Comparison of ENCODE assay signal across 2 cellular contexts in genomic region chr2:187871506-187871905, GRCh38.
TF ChIP-seq lines count a peak whose summit lies in the region.

No MANE protein-coding gene starts in this region.

TF ChIP-seq in A549, 52 proteins besides CTCF, POLR2A, EP300 and RAD21 (continued from another document):
- TF ChIP-seq ELK1 (IDR thresholded peaks at IDR 0.05; ENCODE audit: low read depth, low read length) (no peak), MAFK (IDR thresholded peaks at IDR 0.05; ENCODE audit: partially characterized antibody) (peak; percentile 73), ESRRA (IDR thresholded peaks at IDR 0.05; ENCODE audit: borderline replicate concordance, low read length) (no peak)

TF ChIP-seq in K562, 482 proteins besides CTCF, POLR2A, EP300 and RAD21 (continued from another document):
- TF ChIP-seq ZNF395 (CRISPR knock-in tag; IDR thresholded peaks at IDR 0.05) (no peak), EP400 (IDR thresholded peaks at IDR 0.05) (no peak), ZFPM2 (CRISPR knock-in tag; IDR thresholded peaks at IDR 0.05) (no peak), POLR2G (IDR thresholded peaks at IDR 0.05; ENCODE audit: low read depth, low read length) (no peak), ZNF316 (IDR thresholded peaks at IDR 0.05) (peak; percentile 44; the same call in 1 of the 2 replicates)
